Comparison of ENCODE assay signal across 15 cellular contexts in the genomic region with DNA sequence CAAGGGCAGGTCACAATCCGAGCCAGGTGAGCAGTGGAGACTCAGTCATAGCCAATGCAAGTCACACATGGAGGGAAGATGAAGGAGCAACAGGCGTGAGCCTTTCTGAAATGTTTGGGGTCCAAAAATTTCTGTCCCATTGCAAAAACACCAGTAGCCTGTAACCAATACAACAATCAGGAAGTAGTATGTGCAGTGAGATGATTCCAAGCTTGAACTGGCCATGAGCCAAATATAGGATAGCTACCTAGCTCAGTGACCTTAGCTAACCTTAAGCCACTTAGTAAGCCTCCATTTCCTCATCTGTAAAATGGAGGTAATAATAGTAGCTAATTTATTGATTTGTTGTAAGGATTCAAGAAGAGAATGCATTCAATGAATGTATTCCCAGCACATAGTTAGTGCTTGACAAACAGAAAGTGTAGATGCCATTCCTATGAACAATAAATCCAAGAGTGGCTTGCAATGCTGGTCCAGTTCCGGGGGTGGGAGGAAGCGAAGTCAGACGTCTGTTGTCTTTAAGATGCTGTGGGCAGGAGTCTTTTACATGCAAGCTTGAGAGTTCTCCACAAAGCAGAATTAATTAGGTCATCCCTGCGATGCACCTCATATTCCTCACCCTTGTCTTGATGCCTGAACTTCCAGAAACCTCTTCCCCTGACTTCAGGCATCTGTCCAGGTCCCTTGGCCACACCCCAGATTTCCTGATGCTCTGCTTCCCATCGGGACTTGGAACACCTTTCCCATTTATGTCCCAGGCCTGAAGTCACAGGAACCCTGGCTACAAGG.
DNase-seq lines count a peak whose midpoint lies in the region; ATAC-seq and TF ChIP-seq lines count a peak whose summit lies in the region.
"Had no signal": no experiment of that assay in that cellular context is flagged by ENCODE, and none has a peak within 500 bp of the region (broad histone marks: within the 10 kb centered on the region; RNA-seq: fewer than 3 reads in every experiment).

No MANE protein-coding gene starts in this region.

- H3K4me1 ChIP-seq in ACC112 (ENCODE audit: control insufficient read depth, insufficient read depth, low read length, unreplicated experiment) (peaks cover 16% of the 10 kb centered on the region), HEK293 (ENCODE audit: control insufficient read depth, insufficient read depth, low read length) (no peaks in the 10 kb centered on the region), adipocyte (ENCODE audit: control insufficient read depth, insufficient read depth, low read length) (no peaks in the 10 kb centered on the region), foreskin keratinocyte (peaks cover 19% of the 10 kb centered on the region)
- H3K4me1 ChIP-seq: gastroesophageal sphincter had no signal

- POLR2A ChIA-PET in HEK293 (lab: Yijun Ruan, JAX): no interaction called here

- H3K27me3 ChIP-seq in ACC112 (ENCODE audit: insufficient read depth, low read length): no peaks in the 10 kb centered on the region
- H3K27me3 ChIP-seq in adipocyte (replicated peaks; ENCODE audit: control insufficient read depth, insufficient read depth, low read length): no peaks in the 10 kb centered on the region
- H3K27me3 ChIP-seq in foreskin keratinocyte: no peaks in the 10 kb centered on the region
- H3K27me3 ChIP-seq: neutrophil had no signal

- H3K4me3 ChIP-seq in ACC112 (ENCODE audit: low read depth, low read length) (no peak overlapping the region), HEK293 (ENCODE audit: low read depth, low read length) (no peak overlapping the region), adipocyte (ENCODE audit: low read length) (no peak overlapping the region)
- H3K4me3 ChIP-seq: gastroesophageal sphincter, SK-N-MC had no signal

- H2AFZ ChIP-seq in ACC112 (ENCODE audit: low read length, unreplicated experiment): peak overlapping the region; percentile 28

- no peak overlapping the region; the same call in 1 of the 2 replicates for H3K27ac ChIP-seq in ACC112 (ENCODE audit: low read depth, low read length)
- no peak overlapping the region for H3K27ac ChIP-seq in HEK293 (ENCODE audit: extremely low read depth, low read depth, low read length)
- H3K27ac ChIP-seq in foreskin keratinocyte: peak overlapping the region; percentile 11
- H3K27ac ChIP-seq: gastroesophageal sphincter, neutrophil, SK-N-MC had no signal

- CTCF ChIA-PET in HEK293 (lab: Yijun Ruan, JAX): interaction anchor here (0.5 kb wide), 1 partner anchor 110 kb away, joined by 3 read pairs; no protein-coding TSS in a partner anchor

- H3K9ac ChIP-seq in adipocyte (ENCODE audit: low read length): no peak overlapping the region

- DNase-seq in adipocyte (ENCODE audit: low read depth): peak; percentile 78
- DNase-seq in foreskin keratinocyte: peak; percentile 32 to 64
- no peak for DNase-seq in activated gamma-delta T cell treated with Interleukin-2 at 50 U/mL for 16 hours
- no peak for DNase-seq in SW480 (ENCODE audit: low spot score)
- DNase-seq: GF-D8, left ventricle myocardium superior, NCI-H1417 had no signal

- TF ChIP-seq CTCF in HEK293 (tag by site-specific recombination; IDR thresholded peaks at IDR 0.05) (no peak), foreskin keratinocyte (conservative IDR thresholded peaks at IDR 0.05) (no peak)

- ATAC-seq in foreskin keratinocyte (no peak), GM21723 (IDR thresholded peaks at IDR 0.05; ENCODE audit: unreplicated experiment) (no peak), GM18870 (IDR thresholded peaks at IDR 0.05; ENCODE audit: unreplicated experiment) (no peak)
- ATAC-seq: activated CD4-positive, CD25-positive, alpha-beta regulatory T cell treated with anti-CD3 and anti-CD28 coated beads, Interleukin-2, amount 50 U/mL, for 24 hours; gastroesophageal sphincter; left ventricle myocardium superior had no signal

- H3K9me3 ChIP-seq in HEK293 (ENCODE audit: control insufficient read depth, insufficient read depth, low read depth, low read length) (no peaks in the 10 kb centered on the region), adipocyte (ENCODE audit: control insufficient read depth, low read length) (no peaks in the 10 kb centered on the region)
- H3K9me3 ChIP-seq: gastroesophageal sphincter, neutrophil had no signal

- no peaks in the 10 kb centered on the region for H3K79me2 ChIP-seq in ACC112 (ENCODE audit: control insufficient read depth, insufficient read depth, low read length, unreplicated experiment)

- H3K36me3 ChIP-seq in ACC112 (ENCODE audit: insufficient read depth, low read length) (no peaks in the 10 kb centered on the region), HEK293 (ENCODE audit: control insufficient read depth in 2 of 2, insufficient read depth in 1 of 2, low read length in 2 of 2) (no peaks in the 10 kb centered on the region), adipocyte (ENCODE audit: control insufficient read depth, insufficient read depth, low read length, severe bottlenecking) (no peaks in the 10 kb centered on the region)
- H3K36me3 ChIP-seq: gastroesophageal sphincter, neutrophil had no signal

TF ChIP-seq in HEK293, 187 proteins besides CTCF, POLR2A, EP300 and RAD21:
- TF ChIP-seq SCRT2 (tag by site-specific recombination; IDR thresholded peaks at IDR 0.05) (no peak), ZNF664 (tag by site-specific recombination; IDR thresholded peaks at IDR 0.05) (peak; percentile 76)

Comparison
In these comparisons a context has a peak if more than half of its experiments do, and no peak if none do; other contexts are left out.
1. DNase-seq: peak in adipocyte (single experiment) and foreskin keratinocyte (2 of 2); none in activated gamma-delta T cell treated with Interleukin-2 at 50 U/mL for 16 hours (single experiment) and SW480 (single experiment).